27 cellular contexts compared by ENCODE assay signal in the genomic region with DNA sequence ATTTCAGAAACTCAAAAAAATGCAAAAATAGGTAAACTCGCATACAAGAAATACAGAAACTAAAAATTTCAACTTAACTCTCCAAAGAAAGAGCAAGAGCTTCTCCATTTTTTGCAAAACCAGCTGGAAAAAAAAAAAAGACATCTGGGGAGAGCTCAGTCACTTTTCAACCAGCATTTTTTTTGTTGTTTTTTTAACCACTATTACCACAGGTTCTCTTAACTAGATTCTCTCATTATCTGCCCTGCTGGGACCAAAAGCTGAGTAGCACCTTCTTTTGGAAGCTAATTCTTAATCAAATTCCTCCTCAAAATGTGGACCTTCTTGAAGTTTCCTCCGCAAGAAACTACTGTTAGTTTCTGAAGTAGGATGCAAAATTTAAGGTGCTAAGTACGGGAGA. TPM values are rescaled to one million over a fixed set of nuclear protein-coding genes. Genes with fewer than 3 reads are reported as not detected.
"Had no signal": no experiment of that assay in that cellular context is flagged by ENCODE, and none has a peak within 500 bp of the region (broad histone marks: within the 10 kb centered on the region; RNA-seq: fewer than 3 reads in every experiment).

No MANE protein-coding gene starts in this region.

- H3K4me3 Mint-ChIP-seq: activated CD4-positive, alpha-beta T cell treated with anti-CD3 and anti-CD28 coated beads, Interleukin-2, amount 10 ng/mL, durations not matched to agents 24 days and 14 days; activated CD8-positive, alpha-beta memory T cell treated with anti-CD3 and anti-CD28 coated beads, Interleukin-2, amount 10 ng/mL, durations not matched to agents 7 days and 5 days; activated naive CD8-positive, alpha-beta T cell; activated T-cell treated with anti-CD3 and anti-CD28 coated beads, Interleukin-2, amount 50 U/mL, for 24 hours; activated T-helper 1 cell treated with anti-CD3 and anti-CD28 coated beads, Interleukin-12 subunit alpha, Interleukin-12 subunit beta, Interleukin-2, Interleukin-4 antibody, amounts not matched to agents 30 ng/mL and 10 ng/mL and 1 ng/mL, durations not matched to agents 14 hours and 24 hours and 36 hours; brain; T-helper 1 cell treated with Interleukin-12 subunit alpha and Interleukin-12 subunit beta and Interleukin-4 antibody, amounts not matched to agents 30 μg/mL and 1 μg/mL, for 36 hours had no signal

- H3K27me3 Mint-ChIP-seq: brain had no signal

- FAIRE-seq: astrocyte had no signal

- H3K27me3 ChIP-seq: cardiac muscle cell, Peyer's patch, SJCRH30 had no signal

- H3K27ac Mint-ChIP-seq: activated CD4-positive, alpha-beta T cell treated with anti-CD3 and anti-CD28 coated beads, Interleukin-2, amount 10 ng/mL, durations not matched to agents 24 days and 14 days; activated CD8-positive, alpha-beta memory T cell treated with anti-CD3 and anti-CD28 coated beads, Interleukin-2, amount 10 ng/mL, durations not matched to agents 7 days and 5 days; activated naive CD8-positive, alpha-beta T cell; activated T-cell treated with anti-CD3 and anti-CD28 coated beads, Interleukin-2, amount 50 U/mL, for 24 hours; activated T-helper 1 cell treated with anti-CD3 and anti-CD28 coated beads, Interleukin-12 subunit alpha, Interleukin-12 subunit beta, Interleukin-2, Interleukin-4 antibody, amounts not matched to agents 30 ng/mL and 10 ng/mL and 1 ng/mL, durations not matched to agents 14 hours and 24 hours and 36 hours; T-helper 1 cell treated with Interleukin-12 subunit alpha and Interleukin-12 subunit beta and Interleukin-4 antibody, amounts not matched to agents 30 μg/mL and 1 μg/mL, for 36 hours had no signal

- H3K4me1 ChIP-seq: Peyer's patch had no signal

- H3K4me1 Mint-ChIP-seq: activated CD8-positive, alpha-beta memory T cell treated with anti-CD3 and anti-CD28 coated beads, Interleukin-2, amount 10 ng/mL, durations not matched to agents 7 days and 5 days had no signal

- H3K36me3 ChIP-seq: cardiac muscle cell, Peyer's patch had no signal

- DNase-seq: activated CD4-positive, alpha-beta T cell treated with anti-CD3 and anti-CD28 coated beads, Interleukin-2, amount 10 ng/mL, durations not matched to agents 24 days and 14 days; activated CD4-positive, alpha-beta T cell treated with anti-CD3 and anti-CD28 coated beads, Interleukin-2, amount 50 U/mL, for 48 hours; activated CD4-positive, CD25-positive, alpha-beta regulatory T cell treated with anti-CD3 and anti-CD28 coated beads, Interleukin-2, amount 50 U/mL, for 72 hours; activated CD8-positive, alpha-beta memory T cell treated with anti-CD3 and anti-CD28 coated beads, Interleukin-2, amount 10 ng/mL, durations not matched to agents 7 days and 5 days; activated effector memory CD4-positive, alpha-beta T cell treated with Interleukin-2 at 50 U/mL for 16 hours; activated naive CD4-positive, alpha-beta T cell treated with Interleukin-2 at 50 U/mL for 16 hours; activated T-cell treated with anti-CD3 and anti-CD28 coated beads, Interleukin-2, amount 50 U/mL, for 24 hours; amygdala; Karpas-422; MM.1S; NCI-H1105; NCI-H1436; NCI-H187; NCI-H2081; NCI-H446; NCI-H524; Peyer's patch; Right ventricle myocardium superior; SJCRH30 had no signal

- H3K27ac ChIP-seq: cardiac muscle cell, Peyer's patch, RWPE1, SJCRH30 had no signal

- ATAC-seq: activated CD8-positive, alpha-beta memory T cell treated with anti-CD3 and anti-CD28 coated beads, Interleukin-2, amount 10 ng/mL, durations not matched to agents 7 days and 5 days; SK-N-SH treated with all-trans-retinoic acid at 6 μM for 48 hours had no signal

- H3K36me3 Mint-ChIP-seq: activated CD8-positive, alpha-beta memory T cell treated with anti-CD3 and anti-CD28 coated beads, Interleukin-2, amount 10 ng/mL, durations not matched to agents 7 days and 5 days; activated naive CD8-positive, alpha-beta T cell had no signal

- H3K4me3 ChIP-seq: cardiac muscle cell, Peyer's patch, SJCRH30 had no signal

- H3K9me3 Mint-ChIP-seq: activated CD4-positive, alpha-beta T cell treated with anti-CD3 and anti-CD28 coated beads, Interleukin-2, amount 10 ng/mL, durations not matched to agents 24 days and 14 days; activated T-cell treated with anti-CD3 and anti-CD28 coated beads, Interleukin-2, amount 50 U/mL, for 24 hours; activated T-helper 1 cell treated with anti-CD3 and anti-CD28 coated beads, Interleukin-12 subunit alpha, Interleukin-12 subunit beta, Interleukin-2, Interleukin-4 antibody, amounts not matched to agents 30 ng/mL and 10 ng/mL and 1 ng/mL, durations not matched to agents 14 hours and 24 hours and 36 hours; T-helper 1 cell treated with Interleukin-12 subunit alpha and Interleukin-12 subunit beta and Interleukin-4 antibody, amounts not matched to agents 30 μg/mL and 1 μg/mL, for 36 hours had no signal

- H3K9me3 ChIP-seq: Peyer's patch, SJCRH30 had no signal

RNA-seq across cellular contexts. Expression of gene IGF2BP3, which starts 14.2 kb away (rescaled TPM):
- total RNA-seq: Right ventricle myocardium superior had no signal
